In the genomic region with DNA sequence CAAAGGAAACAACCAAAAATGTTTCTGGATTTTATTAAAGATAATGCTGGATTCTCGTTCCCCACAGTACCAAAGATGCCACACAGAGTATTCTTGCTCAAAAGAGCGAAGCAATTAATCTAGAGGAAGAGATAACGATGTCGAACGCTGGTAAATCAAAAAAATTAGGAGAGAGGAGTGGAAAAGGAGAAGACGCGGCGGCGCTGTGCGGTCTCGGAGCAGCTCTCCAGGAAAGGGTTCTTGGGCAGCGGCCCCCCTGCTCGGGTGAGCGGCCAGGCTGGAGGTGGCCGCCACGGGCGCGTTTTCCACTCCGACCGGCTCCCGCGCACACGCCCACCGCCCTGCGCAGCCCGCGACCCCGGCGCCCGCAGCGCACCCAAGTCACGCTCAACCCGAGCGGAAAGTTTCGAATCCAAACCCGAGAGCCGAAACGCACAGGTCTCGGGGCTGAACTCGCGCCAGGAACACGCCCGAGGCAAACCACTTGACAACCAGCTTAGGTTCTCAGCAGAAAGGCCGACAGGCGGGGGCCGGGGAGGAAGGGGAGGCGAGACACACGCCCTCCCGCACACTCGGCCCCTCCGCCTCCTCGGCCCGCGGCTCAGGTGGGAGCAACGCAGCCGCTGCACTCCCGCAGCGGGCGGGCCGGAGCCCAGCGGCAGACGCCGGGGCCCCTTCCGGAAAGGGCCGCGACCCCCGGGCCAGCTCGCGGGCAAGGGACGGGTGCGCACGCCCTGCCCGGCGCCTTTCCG, we compare ENCODE assay signal across 8 cellular contexts. TPM values are rescaled to one million over a fixed set of nuclear protein-coding genes. Genes with fewer than 3 reads are reported as not detected.
DNase-seq lines count a peak whose midpoint lies in the region; ATAC-seq and TF ChIP-seq lines count a peak whose summit lies in the region.

No MANE protein-coding gene starts in this region.

- peaks cover 0 to 16% of the 10 kb centered on the region in 2 donors for H3K4me1 ChIP-seq in left lung

- no peaks in the 10 kb centered on the region for H3K9me3 ChIP-seq in left lung

- ATAC-seq in HG02763 (IDR thresholded peaks at IDR 0.05; ENCODE audit: unreplicated experiment) (peak; percentile 28), left lung (peak; percentile 82)
- ATAC-seq in activated CD4-positive, alpha-beta T cell treated with anti-CD3 and anti-CD28 coated beads for 36 hours = peak; percentile 40

- H3K9me3 Mint-ChIP-seq in activated CD4-positive, alpha-beta T cell treated with anti-CD3 and anti-CD28 coated beads for 36 hours (ENCODE audit: low read depth) = no peaks in the 10 kb centered on the region
- H3K9me3 Mint-ChIP-seq in dendritic cell treated with granulocyte-macrophage colony-stimulating factor and Interleukin-4, amounts not matched to agents 40 ng/mL and 50 ng/mL, for 4 days = no peaks in the 10 kb centered on the region

- DNase-seq in NCI-H146 (lab: John Stamatoyannopoulos, UW) (peak; percentile 68), NCI-H146 treated with DMSO at 0.1 percent for 48 hours (lab: John Stamatoyannopoulos, UW; ENCODE audit: unreplicated experiment) (no peak), NCI-H2107 (lab: John Stamatoyannopoulos, UW) (peak; percentile 54), left lung (peak; percentile 80 to 90)
- peak; percentile 67 for DNase-seq in activated CD4-positive, alpha-beta T cell treated with anti-CD3 and anti-CD28 coated beads for 36 hours
- DNase-seq in stimulated activated CD4-positive, alpha-beta T cell treated with anti-CD3 and anti-CD28 coated beads, Interleukin-2, amount 100 ng/mL, for 4 hours (ENCODE audit: low read depth) = peak; percentile 24

- intact Hi-C loops in activated CD4-positive, alpha-beta T cell treated with anti-CD3 and anti-CD28 coated beads for 36 hours (cut with DNase I, micrococcal nuclease) = loop anchor here (1.0 to 5.0 kb wide), 9 partner anchors 35 to 445 kb away; a partner anchor contains a TSS
- intact Hi-C loops in dendritic cell treated with granulocyte-macrophage colony-stimulating factor and Interleukin-4, amounts not matched to agents 40 ng/mL and 50 ng/mL, for 4 days (cut with micrococcal nuclease) = loop anchor here (2.0 to 10.0 kb wide), 2 partner anchors 35 to 53 kb away; no protein-coding TSS in a partner anchor
- intact Hi-C loops in left lung (cut with DNase I) = no loop called here

- CTCF ChIA-PET in activated CD4-positive, alpha-beta T cell treated with anti-CD3 and anti-CD28 coated beads for 36 hours (lab: Charles Lee) = interaction anchor here (0.7 to 0.9 kb wide), 2 partner anchors 12 to 407 kb away, joined by 3 read pairs; no protein-coding TSS in a partner anchor

- peaks cover 0 to 7% of the 10 kb centered on the region in 2 donors for H3K27me3 ChIP-seq in left lung

- no peaks in the 10 kb centered on the region for H3K27me3 Mint-ChIP-seq in activated CD4-positive, alpha-beta T cell treated with anti-CD3 and anti-CD28 coated beads for 36 hours
- H3K27me3 Mint-ChIP-seq in dendritic cell treated with granulocyte-macrophage colony-stimulating factor and Interleukin-4, amounts not matched to agents 40 ng/mL and 50 ng/mL, for 4 days = peaks cover 4% of the 10 kb centered on the region

- peak overlapping the region; percentile 55 for H3K27ac Mint-ChIP-seq in activated CD4-positive, alpha-beta T cell treated with anti-CD3 and anti-CD28 coated beads for 36 hours
- peak overlapping the region; percentile 52 for H3K27ac Mint-ChIP-seq in dendritic cell treated with granulocyte-macrophage colony-stimulating factor and Interleukin-4, amounts not matched to agents 40 ng/mL and 50 ng/mL, for 4 days

- H3K4me3 ChIP-seq in left lung = peak overlapping the region; percentile 81 to 85

- peak overlapping the region; percentile 46 to 79 for H3K27ac ChIP-seq in left lung

- peaks cover 10% of the 10 kb centered on the region for H3K36me3 Mint-ChIP-seq in activated CD4-positive, alpha-beta T cell treated with anti-CD3 and anti-CD28 coated beads for 36 hours (ENCODE audit: low read depth)
- H3K36me3 Mint-ChIP-seq in dendritic cell treated with granulocyte-macrophage colony-stimulating factor and Interleukin-4, amounts not matched to agents 40 ng/mL and 50 ng/mL, for 4 days (ENCODE audit: low read depth) = peaks cover 15% of the 10 kb centered on the region

- TF ChIP-seq CTCF in left lung (IDR thresholded peaks at IDR 0.05) = no peak

- no peaks in the 10 kb centered on the region for H3K36me3 ChIP-seq in left lung

- peaks cover 35% of the 10 kb centered on the region for H3K4me1 Mint-ChIP-seq in activated CD4-positive, alpha-beta T cell treated with anti-CD3 and anti-CD28 coated beads for 36 hours
- H3K4me1 Mint-ChIP-seq in dendritic cell treated with granulocyte-macrophage colony-stimulating factor and Interleukin-4, amounts not matched to agents 40 ng/mL and 50 ng/mL, for 4 days (ENCODE audit: low read depth) = peaks cover 35% of the 10 kb centered on the region

- H3K4me3 Mint-ChIP-seq in activated CD4-positive, alpha-beta T cell treated with anti-CD3 and anti-CD28 coated beads for 36 hours = peak overlapping the region; percentile 77
- H3K4me3 Mint-ChIP-seq in dendritic cell treated with granulocyte-macrophage colony-stimulating factor and Interleukin-4, amounts not matched to agents 40 ng/mL and 50 ng/mL, for 4 days = peak overlapping the region; percentile 87

- POLR2A ChIA-PET in activated CD4-positive, alpha-beta T cell treated with anti-CD3 and anti-CD28 coated beads for 36 hours (lab: Charles Lee) = interaction anchor here (0.5 kb wide), 1 partner anchor 405 kb away, joined by 4 read pairs; no protein-coding TSS in a partner anchor

RNA-seq across cellular contexts. Expression of a gene that starts 0.9 kb away (rescaled TPM):
- total RNA-seq in activated CD4-positive, alpha-beta T cell treated with anti-CD3 and anti-CD28 coated beads for 36 hours = 10 to 100 TPM; 42.7 to 42.9 TPM
- total RNA-seq in left lung = 10 to 100 TPM; 42.9 to 46.8 TPM

Comparison
In these comparisons a context has a peak if more than half of its experiments do, and no peak if none do; other contexts are left out.
1. ATAC-seq: peak in every context shown above with its lines; median percentile 82 in left lung; 40 in activated CD4-positive, alpha-beta T cell treated with anti-CD3 and anti-CD28 coated beads for 36 hours; 28 in HG02763.
2. intact Hi-C loops: an anchor here in activated CD4-positive, alpha-beta T cell treated with anti-CD3 and anti-CD28 coated beads for 36 hours (1.0 to 5.0 kb wide) and dendritic cell treated with granulocyte-macrophage colony-stimulating factor and Interleukin-4, amounts not matched to agents 40 ng/mL and 50 ng/mL, for 4 days (2.0 to 10.0 kb wide); none called in left lung.